In the genomic region with DNA sequence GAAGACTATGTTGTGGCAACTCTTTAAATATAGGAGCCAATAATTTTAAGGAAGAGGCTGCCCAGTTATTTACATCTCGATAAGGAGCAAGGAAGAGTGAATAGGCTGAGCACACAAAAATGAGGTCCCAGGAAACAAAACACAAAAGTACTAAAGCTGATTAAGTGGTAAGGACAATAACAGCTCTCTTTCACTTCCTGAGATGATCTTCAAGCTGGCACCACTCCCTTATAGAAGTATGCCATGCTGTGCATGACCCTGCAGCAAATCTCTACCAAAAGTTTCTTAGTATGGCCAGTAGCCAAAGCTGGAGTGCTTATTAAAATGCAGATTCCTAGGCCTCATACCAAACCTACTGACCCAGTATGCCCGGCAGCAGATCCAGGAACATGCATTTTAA, we compare ENCODE assay signal across 29 cellular contexts. TPM values are rescaled to one million over a fixed set of nuclear protein-coding genes. Genes with fewer than 3 reads are reported as not detected.
"Had no signal": no experiment of that assay in that cellular context is flagged by ENCODE, and none has a peak within 500 bp of the region (broad histone marks: within the 10 kb centered on the region; RNA-seq: fewer than 3 reads in every experiment).

No MANE protein-coding gene starts in this region.

- H3K4me1 Mint-ChIP-seq: activated B cell treated with CpG ODN at 0.5 μM for 24 hours; natural killer cell; stimulated activated memory B cell treated with anti-CD40 and anti-IgM and Interleukin-4, amounts not matched to agents 10 μg/mL and 1 μg/mL and 100 μg/mL, for 72 hours; stimulated activated naive CD8-positive, alpha-beta T cell treated with anti-CD3 and anti-CD28 coated beads, Interleukin-15, amount 100 ng/mL, for 72 hours had no signal

- H3K27me3 ChIP-seq: breast epithelium, left lung, neural progenitor cell, sigmoid colon, vagina had no signal

- H3K4me3 Mint-ChIP-seq: activated B cell treated with CpG ODN at 0.5 μM for 24 hours; activated CD8-positive, alpha-beta T cell treated with anti-CD3 and anti-CD28 coated beads for 36 hours; natural killer cell; neural progenitor cell; stimulated activated memory B cell treated with anti-CD40 and anti-IgM and Interleukin-4, amounts not matched to agents 10 μg/mL and 1 μg/mL and 100 μg/mL, for 72 hours; stimulated activated naive CD8-positive, alpha-beta T cell treated with anti-CD3 and anti-CD28 coated beads, Interleukin-15, amount 100 ng/mL, for 72 hours; type B pancreatic cell had no signal

- H3K27ac ChIP-seq: breast epithelium, neural progenitor cell, psoas muscle, sigmoid colon, vagina had no signal

- H3K9me3 Mint-ChIP-seq: neural progenitor cell had no signal

- H3K36me3 Mint-ChIP-seq: activated naive CD4-positive, alpha-beta T cell treated with anti-CD3 and anti-CD28 coated beads, Interleukin-2, amount 50 U/mL, for 72 hours; natural killer cell; stimulated activated memory B cell treated with anti-CD40 and anti-IgM and Interleukin-4, amounts not matched to agents 10 μg/mL and 1 μg/mL and 100 μg/mL, for 72 hours; type B pancreatic cell had no signal

- H3K36me3 ChIP-seq: breast epithelium, left lung, neural progenitor cell, sigmoid colon, vagina had no signal

- H3K27me3 Mint-ChIP-seq: activated B cell treated with CpG ODN at 0.5 μM for 24 hours; activated CD8-positive, alpha-beta T cell treated with anti-CD3 and anti-CD28 coated beads for 36 hours; stimulated activated memory B cell treated with anti-CD40 and anti-IgM and Interleukin-4, amounts not matched to agents 10 μg/mL and 1 μg/mL and 100 μg/mL, for 72 hours; stimulated activated naive CD8-positive, alpha-beta T cell treated with anti-CD3 and anti-CD28 coated beads, Interleukin-15, amount 100 ng/mL, for 72 hours; type B pancreatic cell had no signal

- H3K4me3 ChIP-seq: breast epithelium, left lung, lung, neural progenitor cell, psoas muscle, sigmoid colon, vagina had no signal

- ATAC-seq: activated CD8-positive, alpha-beta T cell treated with anti-CD3 and anti-CD28 coated beads for 36 hours; activated naive CD4-positive, alpha-beta T cell treated with anti-CD3 and anti-CD28 coated beads, Interleukin-2, amount 50 U/mL, for 72 hours; esophagus mucosa; left lung; natural killer cell; psoas muscle; stimulated activated memory B cell treated with anti-CD40 and anti-IgM and Interleukin-4, amounts not matched to agents 10 μg/mL and 1 μg/mL and 100 μg/mL, for 72 hours; stimulated activated naive CD8-positive, alpha-beta T cell treated with anti-CD3 and anti-CD28 coated beads, Interleukin-15, amount 100 ng/mL, for 72 hours had no signal

- H3K27ac Mint-ChIP-seq: activated B cell treated with CpG ODN at 0.5 μM for 24 hours; activated CD8-positive, alpha-beta T cell treated with anti-CD3 and anti-CD28 coated beads for 36 hours; activated naive CD4-positive, alpha-beta T cell treated with anti-CD3 and anti-CD28 coated beads, Interleukin-2, amount 50 U/mL, for 72 hours; activated T-helper 2 cell treated with anti-CD3 and anti-CD28 coated beads, Interferon-gamma antibody, Interleukin-2, Interleukin-4, amounts not matched to agents 10 μg/mL and 5 μg/mL and 100 μg/mL, durations not matched to agents 14 hours and 24 hours and 36 hours; natural killer cell; neural progenitor cell; stimulated activated memory B cell treated with anti-CD40 and anti-IgM and Interleukin-4, amounts not matched to agents 10 μg/mL and 1 μg/mL and 100 μg/mL, for 72 hours; stimulated activated naive CD8-positive, alpha-beta T cell treated with anti-CD3 and anti-CD28 coated beads, Interleukin-15, amount 100 ng/mL, for 72 hours; type B pancreatic cell had no signal

- H3K4me1 ChIP-seq: breast epithelium, parathyroid adenoma, psoas muscle, sigmoid colon, vagina had no signal

- H3K9me3 ChIP-seq: breast epithelium, left lung, psoas muscle, sigmoid colon, vagina had no signal

- DNase-seq: activated B cell treated with CpG ODN at 0.5 μM for 24 hours; activated CD4-positive, alpha-beta T cell treated with anti-CD3 and anti-CD28 coated beads, Interleukin-2, amount 50 U/mL, for 1 hour; activated CD8-positive, alpha-beta T cell treated with anti-CD3 and anti-CD28 coated beads for 36 hours; activated T-cell treated with anti-CD3 and anti-CD28 coated beads, Interleukin-2, amount 50 U/mL, for 48 hours; central memory CD4-positive, alpha-beta T cell; foreskin fibroblast; kidney glomerular epithelial cell; left lung; mesendoderm; natural killer cell; occipital lobe; psoas muscle; sigmoid colon; small intestine; stimulated activated CD4-positive, alpha-beta T cell treated with anti-CD3 and anti-CD28 coated beads, Interleukin-1b, Interleukin-23, amount 100 ng/mL, for 48 hours; stimulated activated CD4-positive, alpha-beta T cell treated with anti-CD3 and anti-CD28 coated beads, Interleukin-4, amount 100 ng/mL, for 4 hours; stimulated activated CD8-positive, alpha-beta memory T cell treated with anti-CD3 and anti-CD28 coated beads, Interleukin-4, amount 100 ng/mL, for 48 hours; stimulated activated naive CD8-positive, alpha-beta T cell treated with anti-CD3 and anti-CD28 coated beads, Interleukin-15, amount 100 ng/mL, for 72 hours had no signal

RNA-seq across cellular contexts. Expression of a gene that starts 39.7 kb away (rescaled TPM):
- total RNA-seq: activated B cell treated with CpG ODN at 0.5 μM for 24 hours; activated CD8-positive, alpha-beta T cell treated with anti-CD3 and anti-CD28 coated beads for 36 hours; activated naive CD4-positive, alpha-beta T cell treated with anti-CD3 and anti-CD28 coated beads, Interleukin-2, amount 50 U/mL, for 72 hours; activated T-helper 2 cell treated with anti-CD3 and anti-CD28 coated beads, Interferon-gamma antibody, Interleukin-2, Interleukin-4, amounts not matched to agents 10 μg/mL and 5 μg/mL and 100 μg/mL, durations not matched to agents 14 hours and 24 hours and 36 hours; mononuclear cell; natural killer cell had no signal
